ENCODE assay signal across 1 cellular context in the genomic region with DNA sequence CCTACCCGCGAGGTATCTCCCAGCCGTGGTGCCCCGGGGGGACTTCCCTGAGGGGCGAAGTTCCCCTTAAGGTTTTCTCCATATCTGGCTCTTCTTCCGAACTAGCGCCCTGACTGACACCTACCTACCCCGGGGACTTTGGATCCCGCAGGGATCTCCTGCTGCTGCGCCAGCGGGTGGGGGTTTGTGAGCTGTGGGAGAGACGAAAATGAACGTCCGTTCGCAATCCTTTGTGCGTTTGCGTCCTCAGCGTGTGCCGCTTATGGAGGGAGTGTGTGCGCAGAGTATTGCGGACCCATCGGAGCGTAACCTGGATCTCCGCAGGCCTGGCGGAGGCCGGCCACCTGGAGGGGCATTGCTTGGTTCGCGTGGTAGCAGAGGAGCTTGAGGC.
TF ChIP-seq lines count a peak whose summit lies in the region.

No MANE protein-coding gene starts in this region.

TF ChIP-seq in HepG2, 621 proteins besides CTCF, POLR2A, EP300 and RAD21 (continues in another document):
- TF ChIP-seq ZNF446 (CRISPR knock-in tag; IDR thresholded peaks at IDR 0.05) (0 out of 2 replicates have a peak, but pooled peaks have one; percentile 26), ZFX (CRISPR knock-in tag; IDR thresholded peaks at IDR 0.05; ENCODE audit: low read depth) (peak; percentile 41), GABPA (IDR thresholded peaks at IDR 0.05; ENCODE audit: low read depth, low read length) (0 out of 2 replicates have a peak, but pooled peaks have one; percentile 14), GABPA (CRISPR knock-in tag; IDR thresholded peaks at IDR 0.05; ENCODE audit: low read depth) (no peak), ZNF382 (CRISPR knock-in tag; IDR thresholded peaks at IDR 0.05; ENCODE audit: borderline replicate concordance) (no peak), HNRNPLL (IDR thresholded peaks at IDR 0.05; ENCODE audit: low read depth, low read length, poor library complexity, severe bottlenecking) (peak; percentile 96), YEATS4 (CRISPR knock-in tag; IDR thresholded peaks at IDR 0.05; ENCODE audit: borderline replicate concordance) (no peak), ZNF30 (CRISPR knock-in tag; IDR thresholded peaks at IDR 0.05) (no peak), ZNF563 (CRISPR knock-in tag; IDR thresholded peaks at IDR 0.05) (0 out of 2 replicates have a peak, but pooled peaks have one; percentile 10), AKNA (CRISPR knock-in tag; IDR thresholded peaks at IDR 0.05; ENCODE audit: borderline replicate concordance) (no peak), NAIF1 (CRISPR knock-in tag; IDR thresholded peaks at IDR 0.05; ENCODE audit: borderline replicate concordance) (peak; percentile 53; the same call in 1 of the 2 replicates), NFE2L1 (CRISPR knock-in tag; IDR thresholded peaks at IDR 0.05; ENCODE audit: borderline replicate concordance) (peak; percentile 33; the same call in 1 of the 2 replicates), SP1 (IDR thresholded peaks at IDR 0.05) (no peak), SP1 (CRISPR knock-in tag; IDR thresholded peaks at IDR 0.05) (peak; percentile 46; the same call in 1 of the 2 replicates), ASH2L (IDR thresholded peaks at IDR 0.05; ENCODE audit: insufficient read length, low read depth, low read length) (peak; percentile 19), HMG20A (CRISPR knock-in tag; IDR thresholded peaks at IDR 0.05; ENCODE audit: borderline replicate concordance) (no peak), NFIB (CRISPR knock-in tag; IDR thresholded peaks at IDR 0.05; ENCODE audit: borderline replicate concordance) (peak; percentile 86; the same call in 1 of the 2 replicates), ZNF75D (CRISPR knock-in tag; IDR thresholded peaks at IDR 0.05; ENCODE audit: borderline replicate concordance) (no peak), ZNF709 (CRISPR knock-in tag; IDR thresholded peaks at IDR 0.05) (peak; percentile 58; the same call in 1 of the 2 replicates), ZNF407 (CRISPR knock-in tag; IDR thresholded peaks at IDR 0.05; ENCODE audit: not compliant biosample characterization) (no peak)
- TF ChIP-seq, protein P1, sequence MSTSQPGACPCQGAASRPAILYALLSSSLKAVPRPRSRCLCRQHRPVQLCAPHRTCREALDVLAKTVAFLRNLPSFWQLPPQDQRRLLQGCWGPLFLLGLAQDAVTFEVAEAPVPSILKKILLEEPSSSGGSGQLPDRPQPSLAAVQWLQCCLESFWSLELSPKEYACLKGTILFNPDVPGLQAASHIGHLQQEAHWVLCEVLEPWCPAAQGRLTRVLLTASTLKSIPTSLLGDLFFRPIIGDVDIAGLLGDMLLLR (CRISPR knock-in tag; IDR thresholded peaks at IDR 0.05): no peak
- TF ChIP-seq, protein P2, sequence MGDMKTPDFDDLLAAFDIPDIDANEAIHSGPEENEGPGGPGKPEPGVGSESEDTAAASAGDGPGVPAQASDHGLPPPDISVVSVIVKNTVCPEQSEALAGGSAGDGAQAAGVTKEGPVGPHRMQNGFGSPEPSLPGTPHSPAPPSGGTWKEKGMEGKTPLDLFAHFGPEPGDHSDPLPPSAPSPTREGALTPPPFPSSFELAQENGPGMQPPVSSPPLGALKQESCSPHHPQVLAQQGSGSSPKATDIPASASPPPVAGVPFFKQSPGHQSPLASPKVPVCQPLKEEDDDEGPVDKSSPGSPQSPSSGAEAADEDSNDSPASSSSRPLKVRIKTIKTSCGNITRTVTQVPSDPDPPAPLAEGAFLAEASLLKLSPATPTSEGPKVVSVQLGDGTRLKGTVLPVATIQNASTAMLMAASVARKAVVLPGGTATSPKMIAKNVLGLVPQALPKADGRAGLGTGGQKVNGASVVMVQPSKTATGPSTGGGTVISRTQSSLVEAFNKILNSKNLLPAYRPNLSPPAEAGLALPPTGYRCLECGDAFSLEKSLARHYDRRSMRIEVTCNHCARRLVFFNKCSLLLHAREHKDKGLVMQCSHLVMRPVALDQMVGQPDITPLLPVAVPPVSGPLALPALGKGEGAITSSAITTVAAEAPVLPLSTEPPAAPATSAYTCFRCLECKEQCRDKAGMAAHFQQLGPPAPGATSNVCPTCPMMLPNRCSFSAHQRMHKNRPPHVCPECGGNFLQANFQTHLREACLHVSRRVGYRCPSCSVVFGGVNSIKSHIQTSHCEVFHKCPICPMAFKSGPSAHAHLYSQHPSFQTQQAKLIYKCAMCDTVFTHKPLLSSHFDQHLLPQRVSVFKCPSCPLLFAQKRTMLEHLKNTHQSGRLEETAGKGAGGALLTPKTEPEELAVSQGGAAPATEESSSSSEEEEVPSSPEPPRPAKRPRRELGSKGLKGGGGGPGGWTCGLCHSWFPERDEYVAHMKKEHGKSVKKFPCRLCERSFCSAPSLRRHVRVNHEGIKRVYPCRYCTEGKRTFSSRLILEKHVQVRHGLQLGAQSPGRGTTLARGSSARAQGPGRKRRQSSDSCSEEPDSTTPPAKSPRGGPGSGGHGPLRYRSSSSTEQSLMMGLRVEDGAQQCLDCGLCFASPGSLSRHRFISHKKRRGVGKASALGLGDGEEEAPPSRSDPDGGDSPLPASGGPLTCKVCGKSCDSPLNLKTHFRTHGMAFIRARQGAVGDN (CRISPR knock-in tag; IDR thresholded peaks at IDR 0.05): peak; percentile 8; the same call in 1 of the 2 replicates
- TF ChIP-seq, protein P3, sequence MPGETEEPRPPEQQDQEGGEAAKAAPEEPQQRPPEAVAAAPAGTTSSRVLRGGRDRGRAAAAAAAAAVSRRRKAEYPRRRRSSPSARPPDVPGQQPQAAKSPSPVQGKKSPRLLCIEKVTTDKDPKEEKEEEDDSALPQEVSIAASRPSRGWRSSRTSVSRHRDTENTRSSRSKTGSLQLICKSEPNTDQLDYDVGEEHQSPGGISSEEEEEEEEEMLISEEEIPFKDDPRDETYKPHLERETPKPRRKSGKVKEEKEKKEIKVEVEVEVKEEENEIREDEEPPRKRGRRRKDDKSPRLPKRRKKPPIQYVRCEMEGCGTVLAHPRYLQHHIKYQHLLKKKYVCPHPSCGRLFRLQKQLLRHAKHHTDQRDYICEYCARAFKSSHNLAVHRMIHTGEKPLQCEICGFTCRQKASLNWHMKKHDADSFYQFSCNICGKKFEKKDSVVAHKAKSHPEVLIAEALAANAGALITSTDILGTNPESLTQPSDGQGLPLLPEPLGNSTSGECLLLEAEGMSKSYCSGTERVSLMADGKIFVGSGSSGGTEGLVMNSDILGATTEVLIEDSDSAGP (CRISPR knock-in tag; IDR thresholded peaks at IDR 0.05; ENCODE audit: borderline replicate concordance): peak; percentile 38; the same call in 1 of the 2 replicates
- TF ChIP-seq, protein P4, sequence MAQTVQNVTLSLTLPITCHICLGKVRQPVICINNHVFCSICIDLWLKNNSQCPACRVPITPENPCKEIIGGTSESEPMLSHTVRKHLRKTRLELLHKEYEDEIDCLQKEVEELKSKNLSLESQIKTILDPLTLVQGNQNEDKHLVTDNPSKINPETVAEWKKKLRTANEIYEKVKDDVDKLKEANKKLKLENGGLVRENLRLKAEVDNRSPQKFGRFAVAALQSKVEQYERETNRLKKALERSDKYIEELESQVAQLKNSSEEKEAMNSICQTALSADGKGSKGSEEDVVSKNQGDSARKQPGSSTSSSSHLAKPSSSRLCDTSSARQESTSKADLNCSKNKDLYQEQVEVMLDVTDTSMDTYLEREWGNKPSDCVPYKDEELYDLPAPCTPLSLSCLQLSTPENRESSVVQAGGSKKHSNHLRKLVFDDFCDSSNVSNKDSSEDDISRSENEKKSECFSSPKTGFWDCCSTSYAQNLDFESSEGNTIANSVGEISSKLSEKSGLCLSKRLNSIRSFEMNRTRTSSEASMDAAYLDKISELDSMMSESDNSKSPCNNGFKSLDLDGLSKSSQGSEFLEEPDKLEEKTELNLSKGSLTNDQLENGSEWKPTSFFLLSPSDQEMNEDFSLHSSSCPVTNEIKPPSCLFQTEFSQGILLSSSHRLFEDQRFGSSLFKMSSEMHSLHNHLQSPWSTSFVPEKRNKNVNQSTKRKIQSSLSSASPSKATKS (CRISPR knock-in tag; IDR thresholded peaks at IDR 0.05): 0 out of 2 replicates have a peak, but pooled peaks have one; percentile 52
- TF ChIP-seq, protein P5, sequence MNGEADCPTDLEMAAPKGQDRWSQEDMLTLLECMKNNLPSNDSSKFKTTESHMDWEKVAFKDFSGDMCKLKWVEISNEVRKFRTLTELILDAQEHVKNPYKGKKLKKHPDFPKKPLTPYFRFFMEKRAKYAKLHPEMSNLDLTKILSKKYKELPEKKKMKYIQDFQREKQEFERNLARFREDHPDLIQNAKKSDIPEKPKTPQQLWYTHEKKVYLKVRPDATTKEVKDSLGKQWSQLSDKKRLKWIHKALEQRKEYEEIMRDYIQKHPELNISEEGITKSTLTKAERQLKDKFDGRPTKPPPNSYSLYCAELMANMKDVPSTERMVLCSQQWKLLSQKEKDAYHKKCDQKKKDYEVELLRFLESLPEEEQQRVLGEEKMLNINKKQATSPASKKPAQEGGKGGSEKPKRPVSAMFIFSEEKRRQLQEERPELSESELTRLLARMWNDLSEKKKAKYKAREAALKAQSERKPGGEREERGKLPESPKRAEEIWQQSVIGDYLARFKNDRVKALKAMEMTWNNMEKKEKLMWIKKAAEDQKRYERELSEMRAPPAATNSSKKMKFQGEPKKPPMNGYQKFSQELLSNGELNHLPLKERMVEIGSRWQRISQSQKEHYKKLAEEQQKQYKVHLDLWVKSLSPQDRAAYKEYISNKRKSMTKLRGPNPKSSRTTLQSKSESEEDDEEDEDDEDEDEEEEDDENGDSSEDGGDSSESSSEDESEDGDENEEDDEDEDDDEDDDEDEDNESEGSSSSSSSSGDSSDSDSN (CRISPR knock-in tag; IDR thresholded peaks at IDR 0.05): peak; percentile 16; the same call in 1 of the 2 replicates
